ENCODE assay signal across 1 cellular context in the genomic region with DNA sequence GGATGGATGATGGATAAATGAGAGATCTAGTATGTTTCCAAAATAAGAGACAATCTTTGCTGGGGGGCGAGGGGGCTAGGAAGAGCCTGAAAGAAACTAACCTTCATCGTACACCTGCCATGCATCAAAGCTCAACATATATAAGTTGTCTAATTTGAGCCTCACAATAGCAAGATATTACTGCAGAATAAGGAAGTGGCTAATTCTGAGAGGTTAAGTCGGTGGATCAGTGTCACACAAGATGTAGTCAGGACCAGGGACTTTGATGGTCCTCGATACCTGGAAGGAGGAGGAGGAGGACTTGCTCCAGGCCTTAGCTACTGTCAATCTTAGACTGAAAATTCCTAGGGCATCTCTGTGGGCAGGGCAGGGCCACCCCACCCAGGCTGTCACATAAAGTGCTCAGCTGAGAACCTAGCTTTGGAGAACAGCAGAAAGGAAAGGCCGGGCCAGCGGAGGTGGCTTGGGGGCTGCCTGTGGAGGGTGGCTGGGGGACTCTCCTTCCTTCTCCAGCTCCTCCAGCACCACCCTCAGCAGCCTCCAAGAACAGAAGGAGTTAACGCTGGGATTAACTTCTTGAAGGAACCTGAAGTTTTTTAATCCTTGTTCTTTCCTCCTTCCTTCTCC.
TF ChIP-seq lines count a peak whose summit lies in the region.

No MANE protein-coding gene starts in this region.

TF ChIP-seq in GM12878, 131 proteins besides CTCF, POLR2A, EP300 and RAD21:
- TF ChIP-seq, protein P1, sequence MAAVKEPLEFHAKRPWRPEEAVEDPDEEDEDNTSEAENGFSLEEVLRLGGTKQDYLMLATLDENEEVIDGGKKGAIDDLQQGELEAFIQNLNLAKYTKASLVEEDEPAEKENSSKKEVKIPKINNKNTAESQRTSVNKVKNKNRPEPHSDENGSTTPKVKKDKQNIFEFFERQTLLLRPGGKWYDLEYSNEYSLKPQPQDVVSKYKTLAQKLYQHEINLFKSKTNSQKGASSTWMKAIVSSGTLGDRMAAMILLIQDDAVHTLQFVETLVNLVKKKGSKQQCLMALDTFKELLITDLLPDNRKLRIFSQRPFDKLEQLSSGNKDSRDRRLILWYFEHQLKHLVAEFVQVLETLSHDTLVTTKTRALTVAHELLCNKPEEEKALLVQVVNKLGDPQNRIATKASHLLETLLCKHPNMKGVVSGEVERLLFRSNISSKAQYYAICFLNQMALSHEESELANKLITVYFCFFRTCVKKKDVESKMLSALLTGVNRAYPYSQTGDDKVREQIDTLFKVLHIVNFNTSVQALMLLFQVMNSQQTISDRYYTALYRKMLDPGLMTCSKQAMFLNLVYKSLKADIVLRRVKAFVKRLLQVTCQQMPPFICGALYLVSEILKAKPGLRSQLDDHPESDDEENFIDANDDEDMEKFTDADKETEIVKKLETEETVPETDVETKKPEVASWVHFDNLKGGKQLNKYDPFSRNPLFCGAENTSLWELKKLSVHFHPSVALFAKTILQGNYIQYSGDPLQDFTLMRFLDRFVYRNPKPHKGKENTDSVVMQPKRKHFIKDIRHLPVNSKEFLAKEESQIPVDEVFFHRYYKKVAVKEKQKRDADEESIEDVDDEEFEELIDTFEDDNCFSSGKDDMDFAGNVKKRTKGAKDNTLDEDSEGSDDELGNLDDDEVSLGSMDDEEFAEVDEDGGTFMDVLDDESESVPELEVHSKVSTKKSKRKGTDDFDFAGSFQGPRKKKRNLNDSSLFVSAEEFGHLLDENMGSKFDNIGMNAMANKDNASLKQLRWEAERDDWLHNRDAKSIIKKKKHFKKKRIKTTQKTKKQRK (IDR thresholded peaks at IDR 0.05; ENCODE audit: low read depth, low read length): no peak
- no peak for TF ChIP-seq POLR2AphosphoS5 (IDR thresholded peaks at IDR 0.05; ENCODE audit: low read length)
- TF ChIP-seq, protein P2, sequence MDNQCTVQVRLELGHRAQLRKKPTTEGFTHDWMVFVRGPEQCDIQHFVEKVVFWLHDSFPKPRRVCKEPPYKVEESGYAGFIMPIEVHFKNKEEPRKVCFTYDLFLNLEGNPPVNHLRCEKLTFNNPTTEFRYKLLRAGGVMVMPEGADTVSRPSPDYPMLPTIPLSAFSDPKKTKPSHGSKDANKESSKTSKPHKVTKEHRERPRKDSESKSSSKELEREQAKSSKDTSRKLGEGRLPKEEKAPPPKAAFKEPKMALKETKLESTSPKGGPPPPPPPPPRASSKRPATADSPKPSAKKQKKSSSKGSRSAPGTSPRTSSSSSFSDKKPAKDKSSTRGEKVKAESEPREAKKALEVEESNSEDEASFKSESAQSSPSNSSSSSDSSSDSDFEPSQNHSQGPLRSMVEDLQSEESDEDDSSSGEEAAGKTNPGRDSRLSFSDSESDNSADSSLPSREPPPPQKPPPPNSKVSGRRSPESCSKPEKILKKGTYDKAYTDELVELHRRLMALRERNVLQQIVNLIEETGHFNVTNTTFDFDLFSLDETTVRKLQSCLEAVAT (IDR thresholded peaks at IDR 0.05): no peak
- peak; percentile 87 for TF ChIP-seq SPI1 (IDR thresholded peaks at IDR 0.05; ENCODE audit: borderline replicate concordance, insufficient read depth, low read depth, low read length)
- TF ChIP-seq ZNF217 (IDR thresholded peaks at IDR 0.05): no peak
- TF ChIP-seq, protein P3, sequence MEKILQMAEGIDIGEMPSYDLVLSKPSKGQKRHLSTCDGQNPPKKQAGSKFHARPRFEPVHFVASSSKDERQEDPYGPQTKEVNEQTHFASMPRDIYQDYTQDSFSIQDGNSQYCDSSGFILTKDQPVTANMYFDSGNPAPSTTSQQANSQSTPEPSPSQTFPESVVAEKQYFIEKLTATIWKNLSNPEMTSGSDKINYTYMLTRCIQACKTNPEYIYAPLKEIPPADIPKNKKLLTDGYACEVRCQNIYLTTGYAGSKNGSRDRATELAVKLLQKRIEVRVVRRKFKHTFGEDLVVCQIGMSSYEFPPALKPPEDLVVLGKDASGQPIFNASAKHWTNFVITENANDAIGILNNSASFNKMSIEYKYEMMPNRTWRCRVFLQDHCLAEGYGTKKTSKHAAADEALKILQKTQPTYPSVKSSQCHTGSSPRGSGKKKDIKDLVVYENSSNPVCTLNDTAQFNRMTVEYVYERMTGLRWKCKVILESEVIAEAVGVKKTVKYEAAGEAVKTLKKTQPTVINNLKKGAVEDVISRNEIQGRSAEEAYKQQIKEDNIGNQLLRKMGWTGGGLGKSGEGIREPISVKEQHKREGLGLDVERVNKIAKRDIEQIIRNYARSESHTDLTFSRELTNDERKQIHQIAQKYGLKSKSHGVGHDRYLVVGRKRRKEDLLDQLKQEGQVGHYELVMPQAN (conservative IDR thresholded peaks at IDR 0.05): no peak
- no peak for TF ChIP-seq CBX3 (IDR thresholded peaks at IDR 0.05; ENCODE audit: borderline replicate concordance, low read depth)
